Comparison of ENCODE assay signal across 9 cellular contexts in the genomic region with DNA sequence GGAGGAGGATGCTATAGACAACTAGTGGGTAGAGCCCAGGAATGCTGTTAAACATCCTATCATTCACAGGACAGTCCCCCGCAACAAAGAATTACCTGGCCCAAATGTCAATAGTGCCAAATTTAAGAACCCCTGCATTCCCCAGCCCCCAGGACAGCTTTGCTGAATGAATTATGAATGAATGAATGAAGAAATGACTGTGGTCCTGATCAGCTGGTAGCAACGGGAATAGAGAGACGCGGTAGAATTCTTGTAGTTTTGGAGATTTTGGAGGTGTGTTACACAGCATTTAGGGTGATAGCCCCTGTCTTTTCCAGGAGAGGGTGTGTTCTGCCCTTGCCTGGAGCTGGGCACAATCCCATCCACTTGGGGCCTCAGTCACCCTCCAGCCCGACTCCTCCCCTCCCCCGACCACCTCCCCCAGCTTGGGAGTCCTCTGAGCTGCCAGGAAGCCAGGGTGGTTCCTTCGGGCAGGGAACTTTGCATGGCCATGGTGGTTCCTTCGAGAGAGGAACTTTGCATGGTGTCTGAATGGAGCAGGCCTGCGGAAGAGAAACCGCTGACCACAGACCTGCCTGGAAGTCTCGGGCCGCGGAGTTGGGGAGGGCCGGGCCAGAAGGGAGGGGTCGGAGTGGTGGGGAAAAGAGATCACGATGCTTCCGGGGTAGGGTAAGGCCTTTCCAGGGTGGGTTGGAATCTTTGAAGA. TPM values are rescaled to one million over a fixed set of nuclear protein-coding genes. Genes with fewer than 3 reads are reported as not detected.
DNase-seq lines count a peak whose midpoint lies in the region; ATAC-seq and TF ChIP-seq lines count a peak whose summit lies in the region.
"Had no signal": no experiment of that assay in that cellular context is flagged by ENCODE, and none has a peak within 500 bp of the region (broad histone marks: within the 10 kb centered on the region; RNA-seq: fewer than 3 reads in every experiment).

No MANE protein-coding gene starts in this region.

- no peak for TF ChIP-seq CTCF in WTC11 (IDR thresholded peaks at IDR 0.05)
- TF ChIP-seq CTCF in HFFc6 (IDR thresholded peaks at IDR 0.05), result no peak

- POLR2A ChIA-PET in WTC11 (lab: Charles Lee), result no interaction called here

- DNase-seq in WTC11 (ENCODE audit: low spot score) (peak; percentile 55), iPS-NIHi11 (ENCODE audit: low spot score) (peak; percentile 50), HFFc6 (no peak), DMS 273 (lab: John Stamatoyannopoulos, UW; ENCODE audit: unreplicated experiment) (no peak), midbrain (lab: John Stamatoyannopoulos, UW) (no peak)
- DNase-seq in stimulated activated naive B cell treated with anti-CD40 and anti-IgM and Interleukin-4, amounts not matched to agents 10 μg/mL and 1 μg/mL and 100 μg/mL, for 72 hours, result peak; percentile 25
- DNase-seq: activated CD8-positive, alpha-beta memory T cell treated with anti-CD3 and anti-CD28 coated beads for 24 hours; NCI-H2171 had no signal

- H3K4me3 Mint-ChIP-seq in IgD-negative memory B cell (peak overlapping the region; percentile 83 to 96 (median 92)), WTC11 (peak overlapping the region; percentile 85), HFFc6 (no peak overlapping the region)
- peak overlapping the region; percentile 85 to 89 for H3K4me3 Mint-ChIP-seq in stimulated activated naive B cell treated with anti-CD40 and anti-IgM and Interleukin-4, amounts not matched to agents 10 μg/mL and 1 μg/mL and 100 μg/mL, for 72 hours

- H3K4me1 Mint-ChIP-seq in IgD-negative memory B cell (peaks cover 19 to 24% (median 23%) of the 10 kb centered on the region in 3 donors), WTC11 (peaks cover 17% of the 10 kb centered on the region), HFFc6 (ENCODE audit: low read depth) (no peaks in the 10 kb centered on the region)
- peaks cover 16 to 40% of the 10 kb centered on the region in 2 donors for H3K4me1 Mint-ChIP-seq in stimulated activated naive B cell treated with anti-CD40 and anti-IgM and Interleukin-4, amounts not matched to agents 10 μg/mL and 1 μg/mL and 100 μg/mL, for 72 hours

- H3K36me3 Mint-ChIP-seq in IgD-negative memory B cell (peaks cover 2% of the 10 kb centered on the region), WTC11 (no peaks in the 10 kb centered on the region), HFFc6 (ENCODE audit: low read depth) (0 out of 2 replicates have a peak, but pooled peaks cover 6% of the 10 kb centered on the region)
- peaks cover 0 to 2% of the 10 kb centered on the region in 2 donors for H3K36me3 Mint-ChIP-seq in stimulated activated naive B cell treated with anti-CD40 and anti-IgM and Interleukin-4, amounts not matched to agents 10 μg/mL and 1 μg/mL and 100 μg/mL, for 72 hours

- peak; percentile 54 for ATAC-seq in WTC11
- peak; percentile 44 to 53 for ATAC-seq in stimulated activated naive B cell treated with anti-CD40 and anti-IgM and Interleukin-4, amounts not matched to agents 10 μg/mL and 1 μg/mL and 100 μg/mL, for 72 hours (replicated peaks)

- H3K27me3 Mint-ChIP-seq in IgD-negative memory B cell (peaks cover 9% of the 10 kb centered on the region), WTC11 (ENCODE audit: low read depth) (peaks cover 69% of the 10 kb centered on the region), HFFc6 (ENCODE audit: insufficient read depth) (peaks cover 39% of the 10 kb centered on the region)
- H3K27me3 Mint-ChIP-seq in stimulated activated naive B cell treated with anti-CD40 and anti-IgM and Interleukin-4, amounts not matched to agents 10 μg/mL and 1 μg/mL and 100 μg/mL, for 72 hours, result peaks cover 5 to 8% of the 10 kb centered on the region in 2 donors

- H3K27ac Mint-ChIP-seq in IgD-negative memory B cell (peak overlapping the region; percentile 78 to 96 (median 88)), WTC11 (no peak overlapping the region), HFFc6 (no peak overlapping the region)
- peak overlapping the region; percentile 54 for H3K27ac Mint-ChIP-seq in stimulated activated naive B cell treated with anti-CD40 and anti-IgM and Interleukin-4, amounts not matched to agents 10 μg/mL and 1 μg/mL and 100 μg/mL, for 72 hours

- CTCF ChIA-PET in WTC11 (lab: Charles Lee), result interaction anchor here (0.6 to 2.1 kb wide), 6 partner anchors 15 to 41 kb away, joined by 3 to 9 read pairs (median 5); no protein-coding TSS in a partner anchor

- H3K9me3 Mint-ChIP-seq in IgD-negative memory B cell, result no peaks in the 10 kb centered on the region
- H3K9me3 Mint-ChIP-seq in WTC11, result no peaks in the 10 kb centered on the region
- H3K9me3 Mint-ChIP-seq in stimulated activated naive B cell treated with anti-CD40 and anti-IgM and Interleukin-4, amounts not matched to agents 10 μg/mL and 1 μg/mL and 100 μg/mL, for 72 hours, result no peaks in the 10 kb centered on the region
- H3K9me3 Mint-ChIP-seq in HFFc6, result no peaks in the 10 kb centered on the region

TF ChIP-seq in WTC11, 78 proteins besides CTCF, POLR2A, EP300 and RAD21 (continues in another document):
- TF ChIP-seq SOX15 (CRISPR knock-in tag; IDR thresholded peaks at IDR 0.05) (no peak), TP53 (CRISPR knock-in tag; IDR thresholded peaks at IDR 0.05) (no peak), ESRRA (CRISPR knock-in tag; IDR thresholded peaks at IDR 0.05; ENCODE audit: borderline replicate concordance) (no peak), ZNF138 (CRISPR knock-in tag; conservative IDR thresholded peaks at IDR 0.05) (no peak), FOXP1 (CRISPR knock-in tag; IDR thresholded peaks at IDR 0.05; ENCODE audit: borderline replicate concordance) (no peak), ZBTB21 (CRISPR knock-in tag; IDR thresholded peaks at IDR 0.05; ENCODE audit: borderline replicate concordance) (no peak), NR2C2 (CRISPR knock-in tag; IDR thresholded peaks at IDR 0.05) (no peak), ZNF396 (CRISPR knock-in tag; IDR thresholded peaks at IDR 0.05; ENCODE audit: borderline replicate concordance) (no peak), FOXP4 (CRISPR knock-in tag; IDR thresholded peaks at IDR 0.05) (no peak), ZNF317 (CRISPR knock-in tag; IDR thresholded peaks at IDR 0.05; ENCODE audit: borderline replicate concordance, low read depth) (no peak), ZNF416 (CRISPR knock-in tag; IDR thresholded peaks at IDR 0.05) (no peak), NFE2L1 (CRISPR knock-in tag; IDR thresholded peaks at IDR 0.05) (no peak)
- TF ChIP-seq, protein P1, sequence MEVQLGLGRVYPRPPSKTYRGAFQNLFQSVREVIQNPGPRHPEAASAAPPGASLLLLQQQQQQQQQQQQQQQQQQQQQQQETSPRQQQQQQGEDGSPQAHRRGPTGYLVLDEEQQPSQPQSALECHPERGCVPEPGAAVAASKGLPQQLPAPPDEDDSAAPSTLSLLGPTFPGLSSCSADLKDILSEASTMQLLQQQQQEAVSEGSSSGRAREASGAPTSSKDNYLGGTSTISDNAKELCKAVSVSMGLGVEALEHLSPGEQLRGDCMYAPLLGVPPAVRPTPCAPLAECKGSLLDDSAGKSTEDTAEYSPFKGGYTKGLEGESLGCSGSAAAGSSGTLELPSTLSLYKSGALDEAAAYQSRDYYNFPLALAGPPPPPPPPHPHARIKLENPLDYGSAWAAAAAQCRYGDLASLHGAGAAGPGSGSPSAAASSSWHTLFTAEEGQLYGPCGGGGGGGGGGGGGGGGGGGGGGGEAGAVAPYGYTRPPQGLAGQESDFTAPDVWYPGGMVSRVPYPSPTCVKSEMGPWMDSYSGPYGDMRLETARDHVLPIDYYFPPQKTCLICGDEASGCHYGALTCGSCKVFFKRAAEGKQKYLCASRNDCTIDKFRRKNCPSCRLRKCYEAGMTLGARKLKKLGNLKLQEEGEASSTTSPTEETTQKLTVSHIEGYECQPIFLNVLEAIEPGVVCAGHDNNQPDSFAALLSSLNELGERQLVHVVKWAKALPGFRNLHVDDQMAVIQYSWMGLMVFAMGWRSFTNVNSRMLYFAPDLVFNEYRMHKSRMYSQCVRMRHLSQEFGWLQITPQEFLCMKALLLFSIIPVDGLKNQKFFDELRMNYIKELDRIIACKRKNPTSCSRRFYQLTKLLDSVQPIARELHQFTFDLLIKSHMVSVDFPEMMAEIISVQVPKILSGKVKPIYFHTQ (CRISPR knock-in tag; IDR thresholded peaks at IDR 0.05), result no peak
- TF ChIP-seq, protein P2, sequence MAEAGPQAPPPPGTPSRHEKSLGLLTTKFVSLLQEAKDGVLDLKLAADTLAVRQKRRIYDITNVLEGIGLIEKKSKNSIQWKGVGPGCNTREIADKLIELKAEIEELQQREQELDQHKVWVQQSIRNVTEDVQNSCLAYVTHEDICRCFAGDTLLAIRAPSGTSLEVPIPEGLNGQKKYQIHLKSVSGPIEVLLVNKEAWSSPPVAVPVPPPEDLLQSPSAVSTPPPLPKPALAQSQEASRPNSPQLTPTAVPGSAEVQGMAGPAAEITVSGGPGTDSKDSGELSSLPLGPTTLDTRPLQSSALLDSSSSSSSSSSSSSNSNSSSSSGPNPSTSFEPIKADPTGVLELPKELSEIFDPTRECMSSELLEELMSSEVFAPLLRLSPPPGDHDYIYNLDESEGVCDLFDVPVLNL (CRISPR knock-in tag; IDR thresholded peaks at IDR 0.05; ENCODE audit: borderline replicate concordance, low read depth), result no peak

RNA-seq across cellular contexts. Expression of gene HCK, which starts 1.0 kb away (rescaled TPM):
- 52.0 TPM for polyA plus RNA-seq in IgD-negative memory B cell
- 1.2 to 1.4 TPM (median 1.3 TPM) in 3 replicates for total RNA-seq in WTC11 (2021)
- total RNA-seq in HFFc6 (2021; fragmentation: NEBNext Ultra II Directional; extraction: Animal tissue kit (Norgen Biotek cat#: 25700)), result not detected

RNA-seq across cellular contexts. Expression of gene CCM2L, which starts 40.8 kb away (rescaled TPM):
- not detected for polyA plus RNA-seq in IgD-negative memory B cell
- 7.8 to 10.9 TPM (median 9.1 TPM) in 3 replicates for total RNA-seq in WTC11 (2021)
- not detected for total RNA-seq in HFFc6 (2021; fragmentation: NEBNext Ultra II Directional; extraction: Animal tissue kit (Norgen Biotek cat#: 25700))

RNA-seq across cellular contexts. Expression of gene TM9SF4, which starts 58.5 kb away (rescaled TPM):
- 30.1 TPM for polyA plus RNA-seq in IgD-negative memory B cell
- 44.8 to 54.9 TPM (median 50.6 TPM) in 3 replicates for total RNA-seq in WTC11 (2021)
- 10 to 100 TPM; 54.8 to 73.9 (median 60.7) TPM for total RNA-seq in HFFc6 (2021; fragmentation: NEBNext Ultra II Directional; extraction: Animal tissue kit (Norgen Biotek cat#: 25700))

Comparison
In these comparisons a context has a peak if more than half of its experiments do, and no peak if none do; other contexts are left out.
1. H3K27ac Mint-ChIP-seq: peak in IgD-negative memory B cell (3 of 3) and stimulated activated naive B cell treated with anti-CD40 and anti-IgM and Interleukin-4, amounts not matched to agents 10 μg/mL and 1 μg/mL and 100 μg/mL, for 72 hours (single experiment); none in WTC11 (single experiment) and HFFc6 (single experiment).
2. DNase-seq: peak in WTC11 (single experiment), iPS-NIHi11 (single experiment) and stimulated activated naive B cell treated with anti-CD40 and anti-IgM and Interleukin-4, amounts not matched to agents 10 μg/mL and 1 μg/mL and 100 μg/mL, for 72 hours (single experiment); none in HFFc6 (single experiment), DMS 273 (single experiment) and midbrain (single experiment).